In the genomic region with DNA sequence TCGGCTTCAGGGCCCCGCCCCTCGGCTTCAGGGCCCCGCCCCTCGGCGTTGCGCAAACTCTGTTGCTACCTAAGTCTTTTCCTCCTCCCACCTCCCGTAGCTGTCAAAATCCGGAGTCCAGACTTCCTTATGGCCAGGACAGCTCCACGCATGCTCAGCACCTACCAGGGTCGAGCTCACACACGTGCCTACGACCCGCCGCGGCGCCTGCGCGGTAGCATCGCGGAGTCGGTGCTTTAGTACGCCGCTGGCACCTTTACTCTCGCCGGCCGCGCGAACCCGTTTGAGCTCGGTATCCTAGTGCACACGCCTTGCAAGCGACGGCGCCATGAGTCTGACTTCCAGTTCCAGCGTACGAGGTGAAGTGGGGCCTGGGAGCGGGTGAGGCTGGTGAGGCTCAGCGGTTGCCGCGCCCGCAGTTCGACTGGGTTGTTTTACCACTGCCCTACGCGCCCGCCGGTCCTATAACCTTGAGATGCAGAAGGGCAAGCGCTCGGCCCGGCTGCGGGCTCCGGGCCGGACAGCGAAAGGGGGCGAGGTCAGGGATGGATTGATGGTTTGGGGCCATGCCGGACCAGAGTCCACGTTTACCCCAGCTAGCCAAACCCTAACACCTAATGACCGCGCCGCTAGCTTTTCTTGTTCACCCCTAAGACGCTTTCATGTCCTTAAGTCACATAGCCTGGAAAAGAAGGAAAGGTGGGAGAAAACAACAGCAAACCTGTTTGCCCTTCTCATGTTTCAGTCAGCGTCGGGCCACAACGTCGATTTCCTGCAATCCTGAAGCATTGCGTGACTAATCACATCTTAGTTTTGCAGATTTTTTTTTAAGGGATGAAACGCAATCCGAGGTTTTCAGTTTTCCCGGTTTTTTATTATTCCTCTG, we compare ENCODE assay signal across 8 cellular contexts. TPM values are rescaled to one million over a fixed set of nuclear protein-coding genes. Genes with fewer than 3 reads are reported as not detected.
DNase-seq lines count a peak whose midpoint lies in the region; ATAC-seq lines count a peak whose summit lies in the region.

A gene (plus strand): TSS at position 217 of the 886 bp plus-strand sequence. CDS start 112 bp downstream, at position 329.

- H3K27me3 ChIP-seq in BLaER1 treated with 17β-estradiol and CSF1 and Interleukin-3, amounts not matched to agents 10 nM and 100 nM: no peaks in the 10 kb centered on the region

- peaks cover 0 to 4% (median 0%) of the 10 kb centered on the region in 11 experiments; a peak in 1 of 22 replicates for H3K9me3 ChIP-seq in BLaER1 treated with 17β-estradiol and CSF1 and Interleukin-3, amounts not matched to agents 10 nM and 100 nM (replicated peaks in 1 of 11)

- ATAC-seq in GM19351 (IDR thresholded peaks at IDR 0.05; ENCODE audit: unreplicated experiment): peak; percentile 54
- peak; percentile 59 for ATAC-seq in HG03521 (IDR thresholded peaks at IDR 0.05; ENCODE audit: unreplicated experiment)
- peak; percentile 74 for ATAC-seq in left lobe of liver

- peak within 1 kb of the TSS; percentile 87 to 96 (median 93) for H3K4me2 ChIP-seq in BLaER1 treated with 17β-estradiol and CSF1 and Interleukin-3, amounts not matched to agents 10 nM and 100 nM

- H3K9ac ChIP-seq in BLaER1 treated with 17β-estradiol and CSF1 and Interleukin-3, amounts not matched to agents 10 nM and 100 nM: peak within 1 kb of the TSS; percentile 92 to 99 (median 97)

- peak within 1 kb of the TSS; percentile 72 to 97 (median 90) for H3K4me3 ChIP-seq in BLaER1 treated with 17β-estradiol and CSF1 and Interleukin-3, amounts not matched to agents 10 nM and 100 nM

- H3K36me3 ChIP-seq in BLaER1 treated with 17β-estradiol and CSF1 and Interleukin-3, amounts not matched to agents 10 nM and 100 nM: peaks cover 0 to 25% (median 5%) of the 10 kb centered on the region in 11 experiments; a peak in 7 of 22 replicates

- peaks cover 8 to 30% (median 21%) of the 10 kb centered on the region in 10 experiments for H3K4me1 ChIP-seq in BLaER1 treated with 17β-estradiol and CSF1 and Interleukin-3, amounts not matched to agents 10 nM and 100 nM

- DNase-seq in NCI-H748 (lab: John Stamatoyannopoulos, UW; ENCODE audit: unreplicated experiment): peak; percentile 98
- peak; percentile 91 for DNase-seq in activated CD4-positive, alpha-beta T cell treated with anti-CD3 and anti-CD28 coated beads, Interleukin-2, amount 50 U/mL, for 1 hour
- peak; percentile 99 for DNase-seq in dedifferentiated amniotic fluid mesenchymal stem cell (ENCODE audit: extremely low spot score)
- peak; percentile 99 for DNase-seq in left lobe of liver (ENCODE audit: low spot score)
- peak; percentile 93 for DNase-seq in stimulated activated CD4-positive, alpha-beta T cell treated with anti-CD3 and anti-CD28 coated beads, Interleukin-2, amount 100 ng/mL, for 4 hours (ENCODE audit: low read depth)

- H4K20me1 ChIP-seq in BLaER1 treated with 17β-estradiol and CSF1 and Interleukin-3, amounts not matched to agents 10 nM and 100 nM: peaks cover 0 to 12% (median 0%) of the 10 kb centered on the region in 11 experiments; a peak in 7 of 22 replicates

- H3K27ac ChIP-seq in BLaER1 treated with 17β-estradiol and CSF1 and Interleukin-3, amounts not matched to agents 10 nM and 100 nM: peak within 1 kb of the TSS; percentile 93 to 100 (median 96)

RNA-seq across cellular contexts. Expression of the gene that starts here (rescaled TPM):
- 26.9 TPM for total RNA-seq in left lobe of liver

Comparison
In these comparisons a context has a peak if more than half of its experiments do, and no peak if none do; other contexts are left out.
1. Peak in every context shown above with its lines: DNase-seq, ATAC-seq, H3K4me3 ChIP-seq and H3K27ac ChIP-seq.